Comparison of ENCODE assay signal across 1 cellular context in genomic region chr19:662207-662961, GRCh38.
A peak's percentile ranks its signal among the peaks of the same experiment; 100 is the strongest.
TF ChIP-seq lines count a peak whose summit lies in the region.

No MANE protein-coding gene starts in this region.

TF ChIP-seq in K562, 482 proteins besides CTCF, POLR2A, EP300 and RAD21 (continued from another document and continues in another):
- TF ChIP-seq MBD1 (CRISPR knock-in tag; IDR thresholded peaks at IDR 0.05) (no peak), ESRRB (CRISPR knock-in tag; IDR thresholded peaks at IDR 0.05; ENCODE audit: borderline replicate concordance) (no peak), PTTG1 (tag; IDR thresholded peaks at IDR 0.05; ENCODE audit: low read depth) (no peak), TFE3 (CRISPR knock-in tag; IDR thresholded peaks at IDR 0.05) (no peak), ELF2 (CRISPR knock-in tag; IDR thresholded peaks at IDR 0.05) (peak; percentile 53; the same call in 1 of the 2 replicates), RBM14 (IDR thresholded peaks at IDR 0.05; ENCODE audit: borderline replicate concordance, insufficient read depth, low read depth, low read length) (0 out of 2 replicates have a peak, but pooled peaks have one; percentile 79), ZNF766 (CRISPR knock-in tag; conservative IDR thresholded peaks at IDR 0.05) (no peak), NCOA4 (IDR thresholded peaks at IDR 0.05; ENCODE audit: partially characterized antibody) (no peak), RFX1 (IDR thresholded peaks at IDR 0.05) (no peak), U2AF1 (optimal IDR thresholded peaks at IDR 0.05; ENCODE audit: low read depth, low read length) (no peak), PCBP1 (IDR thresholded peaks at IDR 0.05; ENCODE audit: low read depth, low read length, poor library complexity, severe bottlenecking) (peak; percentile 86), VEZF1 (CRISPR knock-in tag; IDR thresholded peaks at IDR 0.05) (no peak), CBX1 (IDR thresholded peaks at IDR 0.05; ENCODE audit: low read depth) (no peak), BRCA1 (IDR thresholded peaks at IDR 0.05) (no peak), BRCA1 (CRISPR knock-in tag; IDR thresholded peaks at IDR 0.05) (0 out of 2 replicates have a peak, but pooled peaks have one; percentile 62), PYGO2 (tag; IDR thresholded peaks at IDR 0.05) (no peak), ZNF592 (IDR thresholded peaks at IDR 0.05) (peak; percentile 59), NCOR1 (IDR thresholded peaks at IDR 0.05) (no peak), ZNF224 (CRISPR knock-in tag; IDR thresholded peaks at IDR 0.05) (no peak), MLLT1 (IDR thresholded peaks at IDR 0.05) (no peak), MAFF (IDR thresholded peaks at IDR 0.05; ENCODE audit: low read length) (no peak), GATA2 (CRISPR knock-in tag; IDR thresholded peaks at IDR 0.05) (no peak), TGIF2 (CRISPR knock-in tag; IDR thresholded peaks at IDR 0.05) (peak; percentile 74; the same call in 1 of the 2 replicates), MLX (CRISPR knock-in tag; conservative IDR thresholded peaks at IDR 0.05) (0 out of 4 replicates have a peak, but pooled peaks of 1 of the 2 experiments have one; percentile 80), E2F3 (CRISPR knock-in tag; IDR thresholded peaks at IDR 0.05) (no peak), ZBTB5 (IDR thresholded peaks at IDR 0.05) (no peak), PKNOX1 (IDR thresholded peaks at IDR 0.05) (no peak), HCFC1 (IDR thresholded peaks at IDR 0.05; ENCODE audit: low read depth, low read length) (no peak), ZNF696 (CRISPR knock-in tag; conservative IDR thresholded peaks at IDR 0.05) (no peak)
